In the genomic region with DNA sequence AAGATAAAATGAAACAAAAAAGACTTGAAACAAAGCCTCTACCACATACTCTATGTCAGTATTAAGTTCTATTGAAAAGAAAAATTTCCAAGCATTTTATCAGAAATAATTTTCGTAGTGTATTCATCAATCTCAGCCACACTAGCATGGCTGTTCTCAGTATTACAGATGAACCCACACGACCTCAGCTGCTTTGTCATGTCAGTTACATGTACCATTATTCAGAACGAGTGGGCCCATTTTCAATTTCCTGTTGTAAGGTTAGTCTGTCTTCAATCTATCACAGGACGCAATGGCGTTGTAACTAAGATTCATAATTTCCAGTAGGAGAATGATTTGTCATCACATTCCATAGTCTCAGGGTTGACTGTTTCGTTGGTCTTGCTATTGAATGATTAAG, we compare ENCODE assay signal across 24 cellular contexts.
DNase-seq lines count a peak whose midpoint lies in the region; ATAC-seq and TF ChIP-seq lines count a peak whose summit lies in the region.
"Had no signal": no experiment of that assay in that cellular context is flagged by ENCODE, and none has a peak within 500 bp of the region (broad histone marks: within the 10 kb centered on the region; RNA-seq: fewer than 3 reads in every experiment).

No MANE protein-coding gene starts in this region.

- H3K9me3 Mint-ChIP-seq in activated naive CD4-positive, alpha-beta T cell treated with anti-CD3 and anti-CD28 coated beads, Interleukin-2, amount 50 U/mL, for 72 hours, result peaks cover 0 to 7% of the 10 kb centered on the region in 2 donors
- H3K9me3 Mint-ChIP-seq in glutamatergic neuron (ENCODE audit: unreplicated experiment), result peaks cover 8% of the 10 kb centered on the region
- H3K9me3 Mint-ChIP-seq: IgD-negative memory B cell had no signal

- no peaks in the 10 kb centered on the region for H3K36me3 ChIP-seq in ascending aorta
- H3K36me3 ChIP-seq: Peyer's patch had no signal

- peaks cover 2% of the 10 kb centered on the region for H3K27me3 Mint-ChIP-seq in glutamatergic neuron (ENCODE audit: unreplicated experiment)

- no peak overlapping the region for H3K4me3 ChIP-seq in ascending aorta
- H3K4me3 ChIP-seq: Peyer's patch had no signal

- peaks cover 5 to 7% of the 10 kb centered on the region in 2 donors for H3K4me1 ChIP-seq in ascending aorta
- H3K4me1 ChIP-seq: Peyer's patch had no signal

- no peaks in the 10 kb centered on the region for H3K9me3 ChIP-seq in ascending aorta
- H3K9me3 ChIP-seq: Peyer's patch had no signal

- TF ChIP-seq CTCF in glutamatergic neuron (IDR thresholded peaks at IDR 0.05; ENCODE audit: partially characterized antibody, unreplicated experiment) (no peak), ascending aorta (IDR thresholded peaks at IDR 0.05) (no peak)

- H3K27ac Mint-ChIP-seq in activated naive CD4-positive, alpha-beta T cell treated with anti-CD3 and anti-CD28 coated beads, Interleukin-2, amount 50 U/mL, for 72 hours, result no peak overlapping the region
- H3K27ac Mint-ChIP-seq in glutamatergic neuron (ENCODE audit: unreplicated experiment), result peak overlapping the region; percentile 90
- H3K27ac Mint-ChIP-seq: IgD-negative memory B cell had no signal

- intact Hi-C loops in ascending aorta (cut with DNase I), result no loop called here

- no peaks in the 10 kb centered on the region for H3K27me3 ChIP-seq in ascending aorta
- H3K27me3 ChIP-seq: Peyer's patch had no signal

- no peak overlapping the region for H3K4me3 Mint-ChIP-seq in glutamatergic neuron (ENCODE audit: unreplicated experiment)
- H3K4me3 Mint-ChIP-seq: CD14-positive monocyte, IgD-negative memory B cell had no signal

- peak; percentile 21 to 34 for ATAC-seq in activated CD4-positive, CD25-positive, alpha-beta regulatory T cell treated with anti-CD3 and anti-CD28 coated beads, Interleukin-2, amount 50 U/mL, for 24 hours
- ATAC-seq in activated naive CD4-positive, alpha-beta T cell treated with anti-CD3 and anti-CD28 coated beads, Interleukin-2, amount 50 U/mL, for 72 hours, result peak; percentile 48 to 56
- no peak for ATAC-seq in GM21529 (IDR thresholded peaks at IDR 0.05; ENCODE audit: unreplicated experiment)
- ATAC-seq: HCT116, Right ventricle myocardium inferior had no signal

- DNase-seq in activated CD4-positive, CD25-positive, alpha-beta regulatory T cell (lab: John Stamatoyannopoulos, UW), result no peak
- no peak for DNase-seq in activated naive CD4-positive, alpha-beta T cell treated with anti-CD3 and anti-CD28 coated beads, Interleukin-2, amount 50 U/mL, for 72 hours (ENCODE audit: low spot score in 2 of 2)
- no peak for DNase-seq in activated naive CD4-positive, alpha-beta T cell treated with Interleukin-2 at 50 U/mL for 16 hours
- no peak for DNase-seq in glutamatergic neuron
- no peak for DNase-seq in DMS53 treated with DMSO at 0.1 percent for 48 hours (lab: John Stamatoyannopoulos, UW; ENCODE audit: unreplicated experiment)
- no peak for DNase-seq in ascending aorta (ENCODE audit: low spot score in 2 of 2)
- DNase-seq: AML-193, DMS79 treated with DMSO at 0.1 percent for 48 hours, GOT3, Kasumi-1, MM.1S, NCI-H1092 treated with DMSO at 0.1 percent for 48 hours, NCI-H146, NCI-H2029 treated with DMSO at 0.1 percent for 48 hours, NCI-H2171, NCI-H446, Peyer's patch had no signal

- peaks cover 11 to 13% of the 10 kb centered on the region in 2 donors for H3K36me3 Mint-ChIP-seq in activated naive CD4-positive, alpha-beta T cell treated with anti-CD3 and anti-CD28 coated beads, Interleukin-2, amount 50 U/mL, for 72 hours
- H3K36me3 Mint-ChIP-seq in glutamatergic neuron (ENCODE audit: unreplicated experiment), result no peaks in the 10 kb centered on the region

- no peak overlapping the region for H3K27ac ChIP-seq in ascending aorta
- H3K27ac ChIP-seq: 22Rv1, Peyer's patch had no signal

- peaks cover 2% of the 10 kb centered on the region for H3K4me1 Mint-ChIP-seq in glutamatergic neuron (ENCODE audit: low read depth, unreplicated experiment)
